In genomic region chr17:33819539-33819938, GRCh38 we compare ENCODE assay signal across 8 cellular contexts.
"Had no signal": no experiment of that assay in that cellular context is flagged by ENCODE, and none has a peak within 500 bp of the region (broad histone marks: within the 10 kb centered on the region; RNA-seq: fewer than 3 reads in every experiment).

No MANE protein-coding gene starts in this region.

- FAIRE-seq: G401.6, GM12878, GM12891, GM12892, GM18507, GM19239 had no signal

- ATAC-seq: GM12878 had no signal

- H3K4me3 ChIP-seq: GM12878 had no signal

- DNase-seq: GDM1, GF-D8 had no signal
